Comparison of ENCODE assay signal across 8 cellular contexts in genomic region chr13:92187378-92187989, GRCh38.
DNase-seq lines count a peak whose midpoint lies in the region; ATAC-seq, FAIRE-seq and TF ChIP-seq lines count a peak whose summit lies in the region.

No MANE protein-coding gene starts in this region.

- CTCF ChIA-PET in Calu3 (lab: Charles Lee): no interaction called here

- no peaks in the 10 kb centered on the region for H3K4me1 ChIP-seq in neutrophil (ENCODE audit: control insufficient read depth in 1 of 2, insufficient read depth in 1 of 2, low read depth in 1 of 2, low read length in 1 of 2)

- no peaks in the 10 kb centered on the region for H3K4me1 Mint-ChIP-seq in activated CD4-positive, alpha-beta T cell treated with anti-CD3 and anti-CD28 coated beads, Interleukin-2, amount 10 ng/mL, durations not matched to agents 24 days and 14 days
- no peaks in the 10 kb centered on the region for H3K4me1 Mint-ChIP-seq in Calu3 (ENCODE audit: low read depth, unreplicated experiment)

- H3K9me3 ChIP-seq in neutrophil: no peaks in the 10 kb centered on the region

- no peaks in the 10 kb centered on the region for H3K36me3 Mint-ChIP-seq in activated CD4-positive, alpha-beta T cell treated with anti-CD3 and anti-CD28 coated beads, Interleukin-2, amount 10 ng/mL, durations not matched to agents 24 days and 14 days (ENCODE audit: low read depth)
- no peaks in the 10 kb centered on the region for H3K36me3 Mint-ChIP-seq in Calu3 (ENCODE audit: insufficient read depth, unreplicated experiment)

- no peak overlapping the region for H3K4me3 Mint-ChIP-seq in activated CD4-positive, alpha-beta T cell treated with anti-CD3 and anti-CD28 coated beads, Interleukin-2, amount 10 ng/mL, durations not matched to agents 24 days and 14 days
- H3K4me3 Mint-ChIP-seq in Calu3 (ENCODE audit: low read depth, unreplicated experiment): no peak overlapping the region

- no peaks in the 10 kb centered on the region for H3K9me3 Mint-ChIP-seq in activated CD4-positive, alpha-beta T cell treated with anti-CD3 and anti-CD28 coated beads, Interleukin-2, amount 10 ng/mL, durations not matched to agents 24 days and 14 days
- H3K9me3 Mint-ChIP-seq in Calu3 (ENCODE audit: low read depth, unreplicated experiment): no peaks in the 10 kb centered on the region

- peak; percentile 48 for TF ChIP-seq CTCF in neutrophil (IDR thresholded peaks at IDR 0.05)
- TF ChIP-seq CTCF in Calu3 (IDR thresholded peaks at IDR 0.05; ENCODE audit: unreplicated experiment): no peak

- no peaks in the 10 kb centered on the region for H3K27me3 Mint-ChIP-seq in activated CD4-positive, alpha-beta T cell treated with anti-CD3 and anti-CD28 coated beads, Interleukin-2, amount 10 ng/mL, durations not matched to agents 24 days and 14 days
- H3K27me3 Mint-ChIP-seq in Calu3 (ENCODE audit: unreplicated experiment): no peaks in the 10 kb centered on the region

- intact Hi-C loops in activated CD4-positive, alpha-beta T cell treated with anti-CD3 and anti-CD28 coated beads, Interleukin-2, amount 10 ng/mL, durations not matched to agents 24 days and 14 days (cut with micrococcal nuclease): no loop called here
- intact Hi-C loops in Calu3 (cut with micrococcal nuclease; ENCODE audit: unreplicated experiment): no loop called here

- no peak overlapping the region for H3K4me3 ChIP-seq in neutrophil (ENCODE audit: low read depth in 1 of 2, low read length in 1 of 2)

- no peak overlapping the region for H3K27ac ChIP-seq in neutrophil

- DNase-seq in activated CD4-positive, alpha-beta T cell treated with anti-CD3 and anti-CD28 coated beads, Interleukin-2, amount 10 ng/mL, durations not matched to agents 24 days and 14 days: peak; percentile 70
- no peak for DNase-seq in activated CD4-positive, alpha-beta T cell treated with anti-CD3 and anti-CD28 coated beads for 1 hour
- DNase-seq in HPDE6-E6E7 (ENCODE audit: extremely low spot score) (peak; percentile 17), RCC 7860 (ENCODE audit: low spot score) (peak; percentile 9), epidermal melanocyte (ENCODE audit: insufficient read length, low spot score) (peak; percentile 30), Calu3 (no peak)

- H3K27me3 ChIP-seq in neutrophil: no peaks in the 10 kb centered on the region

- peak; percentile 75 for ATAC-seq in GM21423 (IDR thresholded peaks at IDR 0.05; ENCODE audit: unreplicated experiment)

- no peak overlapping the region for H3K27ac Mint-ChIP-seq in activated CD4-positive, alpha-beta T cell treated with anti-CD3 and anti-CD28 coated beads, Interleukin-2, amount 10 ng/mL, durations not matched to agents 24 days and 14 days
- H3K27ac Mint-ChIP-seq in Calu3 (ENCODE audit: unreplicated experiment): no peak overlapping the region

- H3K36me3 ChIP-seq in neutrophil: no peaks in the 10 kb centered on the region

- BruUV-seq in Calu3 (replicated peaks; lab: Mats Ljungman, UMichigan): no TSS peak

- peak; percentile 51 for FAIRE-seq in RCC 7860 (lab: Jason Lieb, UNC)

Comparison
In these comparisons a context has a peak if more than half of its experiments do, and no peak if none do; other contexts are left out.
1. DNase-seq: peak in activated CD4-positive, alpha-beta T cell treated with anti-CD3 and anti-CD28 coated beads, Interleukin-2, amount 10 ng/mL, durations not matched to agents 24 days and 14 days (single experiment), HPDE6-E6E7 (single experiment), RCC 7860 (single experiment) and epidermal melanocyte (single experiment); none in activated CD4-positive, alpha-beta T cell treated with anti-CD3 and anti-CD28 coated beads for 1 hour (single experiment) and Calu3 (single experiment).